12 cellular contexts compared by ENCODE assay signal in genomic region chr13:46297338-46297737, GRCh38.
DNase-seq lines count a peak whose midpoint lies in the region; ATAC-seq and TF ChIP-seq lines count a peak whose summit lies in the region.
"Had no signal": no experiment of that assay in that cellular context is flagged by ENCODE, and none has a peak within 500 bp of the region (broad histone marks: within the 10 kb centered on the region; RNA-seq: fewer than 3 reads in every experiment).

No MANE protein-coding gene starts in this region.

- no peaks in the 10 kb centered on the region for H3K27me3 Mint-ChIP-seq in activated CD4-positive, alpha-beta T cell treated with anti-CD3 and anti-CD28 coated beads for 36 hours
- H3K27me3 Mint-ChIP-seq in T-helper 17 cell (no peaks in the 10 kb centered on the region), endodermal cell (ENCODE audit: insufficient read depth) (no peaks in the 10 kb centered on the region), glutamatergic neuron (ENCODE audit: unreplicated experiment) (no peaks in the 10 kb centered on the region)

- H3K27ac Mint-ChIP-seq in activated CD4-positive, alpha-beta T cell treated with anti-CD3 and anti-CD28 coated beads for 36 hours = peak overlapping the region; percentile 95
- H3K27ac Mint-ChIP-seq in T-helper 17 cell (peak overlapping the region; percentile 93), endodermal cell (no peak overlapping the region), glutamatergic neuron (ENCODE audit: unreplicated experiment) (no peak overlapping the region)

- CTCF ChIA-PET in activated CD4-positive, alpha-beta T cell treated with anti-CD3 and anti-CD28 coated beads for 36 hours (lab: Charles Lee) = interaction anchor here (1.1 to 2.5 kb wide), 3 partner anchors 19 to 142 kb away, joined by 3 to 13 read pairs (median 5); no protein-coding TSS in a partner anchor

- H3K9ac ChIP-seq in skeletal muscle tissue (ENCODE audit: low read depth in 1 of 3, low read length in 3 of 3) (no peak overlapping the region), endodermal cell (ENCODE audit: extremely low read depth, low read length, poor library complexity, severe bottlenecking) (no peak overlapping the region)

- H3K27me3 ChIP-seq in skeletal muscle tissue (ENCODE audit: control insufficient read depth in 3 of 3, insufficient read depth in 3 of 3, low read length in 3 of 3) (no peaks in the 10 kb centered on the region), endodermal cell (ENCODE audit: control insufficient read depth, insufficient read depth, low read length, poor library complexity, severe bottlenecking) (no peaks in the 10 kb centered on the region)

- H3K9me3 ChIP-seq in T-helper 17 cell (ENCODE audit: control insufficient read depth, low read length, poor library complexity, severe bottlenecking) (no peaks in the 10 kb centered on the region), skeletal muscle tissue (ENCODE audit: control insufficient read depth in 3 of 3, low read length in 3 of 3) (no peaks in the 10 kb centered on the region), endodermal cell (ENCODE audit: control insufficient read depth, low read length) (peaks cover 11% of the 10 kb centered on the region)
- H3K9me3 ChIP-seq: A549 had no signal

- peaks cover 13% of the 10 kb centered on the region for H3K36me3 Mint-ChIP-seq in activated CD4-positive, alpha-beta T cell treated with anti-CD3 and anti-CD28 coated beads for 36 hours (ENCODE audit: low read depth)
- H3K36me3 Mint-ChIP-seq in T-helper 17 cell (ENCODE audit: low read depth) = no peaks in the 10 kb centered on the region
- peaks cover 1% of the 10 kb centered on the region for H3K36me3 Mint-ChIP-seq in endodermal cell (ENCODE audit: low read depth)
- peaks cover 4% of the 10 kb centered on the region for H3K36me3 Mint-ChIP-seq in glutamatergic neuron (ENCODE audit: unreplicated experiment)

- intact Hi-C loops in activated CD4-positive, alpha-beta T cell treated with anti-CD3 and anti-CD28 coated beads for 36 hours (cut with DNase I, micrococcal nuclease) = loop anchor here in 1 of 2 experiments (2.0 to 5.0 kb wide), 2 partner anchors 115 to 129 kb away; partner anchors contain the start of gene LCP1

- ATAC-seq in activated CD4-positive, alpha-beta T cell treated with anti-CD3 and anti-CD28 coated beads for 36 hours = no peak
- no peak for ATAC-seq in T-helper 17 cell
- no peak for ATAC-seq in HG02973 (IDR thresholded peaks at IDR 0.05; ENCODE audit: unreplicated experiment)
- ATAC-seq: left colon had no signal

- H3K36me3 ChIP-seq in skeletal muscle tissue (ENCODE audit: control insufficient read depth in 3 of 3, insufficient read depth in 3 of 3, low read length in 3 of 3) = no peaks in the 10 kb centered on the region
- no peaks in the 10 kb centered on the region for H3K36me3 ChIP-seq in endodermal cell (ENCODE audit: control insufficient read depth, insufficient read depth, low read length)
- H3K36me3 ChIP-seq: WERI-Rb-1 had no signal

- peaks cover 52% of the 10 kb centered on the region for H3K4me1 Mint-ChIP-seq in activated CD4-positive, alpha-beta T cell treated with anti-CD3 and anti-CD28 coated beads for 36 hours
- H3K4me1 Mint-ChIP-seq in T-helper 17 cell = peaks cover 42% of the 10 kb centered on the region
- peaks cover 16% of the 10 kb centered on the region for H3K4me1 Mint-ChIP-seq in endodermal cell
- no peaks in the 10 kb centered on the region for H3K4me1 Mint-ChIP-seq in glutamatergic neuron (ENCODE audit: low read depth, unreplicated experiment)

- H3K9me3 Mint-ChIP-seq in activated CD4-positive, alpha-beta T cell treated with anti-CD3 and anti-CD28 coated beads for 36 hours (ENCODE audit: low read depth) = peaks cover 9% of the 10 kb centered on the region
- H3K9me3 Mint-ChIP-seq in endodermal cell (peaks cover 6% of the 10 kb centered on the region), glutamatergic neuron (ENCODE audit: unreplicated experiment) (no peaks in the 10 kb centered on the region)

- H3K4me3 Mint-ChIP-seq in activated CD4-positive, alpha-beta T cell treated with anti-CD3 and anti-CD28 coated beads for 36 hours = no peak overlapping the region
- H3K4me3 Mint-ChIP-seq in T-helper 17 cell (no peak overlapping the region), endodermal cell (no peak overlapping the region), glutamatergic neuron (ENCODE audit: unreplicated experiment) (no peak overlapping the region)

- H3K27ac ChIP-seq in skeletal muscle tissue (ENCODE audit: low read depth, low read length) (peak overlapping the region; percentile 52), endodermal cell (ENCODE audit: low read depth, low read length) (no peak overlapping the region)
- H3K27ac ChIP-seq: WERI-Rb-1 had no signal

- H3K4me3 ChIP-seq in fibroblast of mammary gland (ENCODE audit: control insufficient read depth, low read depth, low read length) = no peak overlapping the region
- no peak overlapping the region for H3K4me3 ChIP-seq in skeletal muscle tissue (ENCODE audit: low read length in 3 of 3)
- no peak overlapping the region for H3K4me3 ChIP-seq in endodermal cell (ENCODE audit: low read length)
- H3K4me3 ChIP-seq: A549 had no signal

- 90 to 100% methylated on average over 3 of the region's 3 CpGs for WGBS in endodermal cell (ENCODE audit: insufficient coverage in 1 of 2, insufficient read length in 1 of 2), 2 experiments

- POLR2A ChIA-PET in activated CD4-positive, alpha-beta T cell treated with anti-CD3 and anti-CD28 coated beads for 36 hours (lab: Charles Lee) = no interaction called here

- peaks cover 0 to 9% (median 2%) of the 10 kb centered on the region in 3 donors for H3K4me1 ChIP-seq in skeletal muscle tissue (ENCODE audit: control insufficient read depth in 3 of 3, insufficient read depth in 3 of 3, low read length in 3 of 3)
- no peaks in the 10 kb centered on the region for H3K4me1 ChIP-seq in endodermal cell (ENCODE audit: control insufficient read depth, insufficient read depth, low read length)

- DNase-seq in activated CD4-positive, alpha-beta T cell treated with anti-CD3 and anti-CD28 coated beads for 36 hours = no peak
- DNase-seq in activated CD4-positive, alpha-beta T cell treated with anti-CD3 and anti-CD28 coated beads, Interleukin-2, amount 50 U/mL, for 1 hour = no peak
- DNase-seq in T-helper 17 cell = no peak
- peak; percentile 15 for DNase-seq in fibroblast of mammary gland (ENCODE audit: low read depth)
- DNase-seq in endodermal cell = no peak
- DNase-seq in glutamatergic neuron = no peak
- DNase-seq: left colon, NCI-H1436, WERI-Rb-1 had no signal

- TF ChIP-seq CTCF in fibroblast of mammary gland (conservative IDR thresholded peaks at IDR 0.05; ENCODE audit: control insufficient read depth, insufficient read depth, low read depth, low read length) = no peak
- TF ChIP-seq CTCF in endodermal cell (conservative IDR thresholded peaks at IDR 0.05) = no peak
- no peak for TF ChIP-seq CTCF in glutamatergic neuron (IDR thresholded peaks at IDR 0.05; ENCODE audit: partially characterized antibody, unreplicated experiment)

Comparison
In these comparisons a context has a peak if more than half of its experiments do, and no peak if none do; other contexts are left out.
1. H3K27ac Mint-ChIP-seq: peak in activated CD4-positive, alpha-beta T cell treated with anti-CD3 and anti-CD28 coated beads for 36 hours (single experiment) and T-helper 17 cell (single experiment); none in endodermal cell (single experiment) and glutamatergic neuron (single experiment).